ENCODE assay signal across 8 cellular contexts in the genomic region with DNA sequence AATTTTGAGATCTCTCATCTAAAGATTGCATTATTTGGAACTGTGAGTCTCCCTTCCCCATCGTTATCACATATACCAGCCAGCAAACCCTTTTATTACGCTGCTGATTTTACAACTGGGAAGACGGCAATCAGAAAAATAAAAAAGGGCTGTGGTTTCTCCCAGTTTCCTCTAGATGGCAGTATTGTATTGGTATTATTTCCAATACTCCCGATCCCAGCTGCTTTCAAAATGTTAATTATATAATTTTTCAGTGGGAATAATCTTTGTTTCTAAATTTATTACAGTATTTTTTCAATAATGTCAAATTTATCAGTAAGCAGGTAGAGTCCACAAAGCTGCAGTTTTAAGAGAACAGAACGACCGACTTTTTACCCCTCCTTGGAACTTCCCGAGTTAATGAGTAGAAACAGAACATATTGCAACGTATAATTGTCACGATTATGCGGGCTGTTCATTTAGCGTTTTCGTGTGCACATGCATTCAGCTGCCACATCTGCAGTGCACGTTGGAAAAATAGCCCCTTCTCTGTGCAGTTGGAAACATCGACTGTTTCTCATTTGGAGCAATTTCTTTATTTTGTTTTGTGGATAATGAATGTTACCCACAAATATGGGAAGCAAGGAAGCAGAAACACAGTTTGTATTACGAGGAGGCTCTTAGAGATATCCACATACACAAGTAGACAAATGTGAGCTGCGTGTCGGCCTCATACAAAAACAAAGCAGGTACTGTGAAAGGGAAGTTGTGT.
DNase-seq lines count a peak whose midpoint lies in the region; ATAC-seq and TF ChIP-seq lines count a peak whose summit lies in the region.

No MANE protein-coding gene starts in this region.

- no peak overlapping the region for H3K27ac ChIP-seq in ACC112 (ENCODE audit: low read depth, low read length)
- H3K27ac ChIP-seq in testis: no peak overlapping the region

- 9 to 13% methylated on average over 17 of the region's 17 CpGs for WGBS in testis, 2 donors

- peak overlapping the region in 1 of 2 donors; percentile 7 for H3K4me3 Mint-ChIP-seq in effector memory CD8-positive, alpha-beta T cell

- no peak overlapping the region for H3K27ac Mint-ChIP-seq in effector memory CD8-positive, alpha-beta T cell

- peaks cover 63% of the 10 kb centered on the region for H3K27me3 ChIP-seq in ACC112 (ENCODE audit: insufficient read depth, low read length)
- H3K27me3 ChIP-seq in kidney epithelial cell (ENCODE audit: control insufficient read depth, insufficient read depth, low read length): peaks cover 5% of the 10 kb centered on the region
- no peaks in the 10 kb centered on the region for H3K27me3 ChIP-seq in testis

- H3K9me3 ChIP-seq in testis: no peaks in the 10 kb centered on the region

- peaks cover 0 to 5% of the 10 kb centered on the region in 2 donors for H3K9me3 Mint-ChIP-seq in effector memory CD8-positive, alpha-beta T cell

- no peaks in the 10 kb centered on the region for H3K79me2 ChIP-seq in ACC112 (ENCODE audit: control insufficient read depth, insufficient read depth, low read length, unreplicated experiment)

- intact Hi-C loops in testis (cut with DNase I; ENCODE audit: low total_unique reads): no loop called here

- peak; percentile 47 for TF ChIP-seq CTCF in GM10266 (IDR thresholded peaks at IDR 0.05; ENCODE audit: control insufficient read depth, insufficient read depth, low read depth, missing control alignments)
- TF ChIP-seq CTCF in kidney epithelial cell (IDR thresholded peaks at IDR 0.05; ENCODE audit: insufficient read depth, low read length, poor library complexity, severe bottlenecking): peak; percentile 60
- peak; percentile 44 to 80 (median 70) for TF ChIP-seq CTCF in testis (IDR thresholded peaks at IDR 0.05)

- H3K36me3 Mint-ChIP-seq in effector memory CD8-positive, alpha-beta T cell (ENCODE audit: insufficient read depth): peaks cover 4% of the 10 kb centered on the region

- no peak for ATAC-seq in effector memory CD8-positive, alpha-beta T cell (replicated peaks)

- TF ChIP-seq POLR2A in testis (IDR thresholded peaks at IDR 0.05): no peak

- H2AFZ ChIP-seq in ACC112 (ENCODE audit: low read length, unreplicated experiment): peak overlapping the region; percentile 41

- DNase-seq in GM10266 (ENCODE audit: extremely low spot score) (peak; percentile 37), NCI-H146 treated with DMSO at 0.1 percent for 48 hours (lab: John Stamatoyannopoulos, UW; ENCODE audit: unreplicated experiment) (peak; percentile 59), amniotic epithelial cell (ENCODE audit: low read depth) (peak; percentile 21), kidney epithelial cell (ENCODE audit: low read depth) (no peak), testis (no peak)
- no peak for DNase-seq in effector CD4-positive, alpha-beta T cell
- no peak for DNase-seq in effector memory CD8-positive, alpha-beta T cell

- H3K4me1 ChIP-seq in ACC112 (ENCODE audit: control insufficient read depth, insufficient read depth, low read length, unreplicated experiment) (no peaks in the 10 kb centered on the region), testis (no peaks in the 10 kb centered on the region)

- peaks cover 51 to 82% of the 10 kb centered on the region in 2 donors for H3K27me3 Mint-ChIP-seq in effector memory CD8-positive, alpha-beta T cell

- H3K4me1 Mint-ChIP-seq in effector memory CD8-positive, alpha-beta T cell (ENCODE audit: low read depth in 2 of 2): peaks cover 0 to 4% of the 10 kb centered on the region in 2 donors

- H3K36me3 ChIP-seq in ACC112 (ENCODE audit: insufficient read depth, low read length) (no peaks in the 10 kb centered on the region), kidney epithelial cell (ENCODE audit: control insufficient read depth, insufficient read depth, low read length) (no peaks in the 10 kb centered on the region), testis (ENCODE audit: low read depth, missing control alignments) (no peaks in the 10 kb centered on the region)

- H3K4me3 ChIP-seq in ACC112 (ENCODE audit: low read depth, low read length): peak overlapping the region; percentile 66
- peak overlapping the region; percentile 6 for H3K4me3 ChIP-seq in kidney epithelial cell (ENCODE audit: low read depth, low read length)
- H3K4me3 ChIP-seq in testis: no peak overlapping the region

Comparison
In these comparisons a context has a peak if more than half of its experiments do, and no peak if none do; other contexts are left out.
1. H3K4me3 ChIP-seq: peak in ACC112 (single experiment) and kidney epithelial cell (single experiment); none in testis (0 of 2).
2. DNase-seq: peak in GM10266 (single experiment), NCI-H146 treated with DMSO at 0.1 percent for 48 hours (single experiment) and amniotic epithelial cell (single experiment); none in kidney epithelial cell (single experiment), testis (single experiment), effector CD4-positive, alpha-beta T cell (single experiment) and effector memory CD8-positive, alpha-beta T cell (0 of 3).
3. Peak in every context shown above with its lines, with median percentiles within 50 percentile points of each other: CTCF ChIP-seq.